28 cellular contexts compared by ENCODE assay signal in genomic region chr6:112413805-112414204, GRCh38.
DNase-seq lines count a peak whose midpoint lies in the region; ATAC-seq and FAIRE-seq lines count a peak whose summit lies in the region.
"Had no signal": no experiment of that assay in that cellular context is flagged by ENCODE, and none has a peak within 500 bp of the region (broad histone marks: within the 10 kb centered on the region; RNA-seq: fewer than 3 reads in every experiment).

No MANE protein-coding gene starts in this region.

- H3K4me3 ChIP-seq in adipocyte (ENCODE audit: low read length) (no peak overlapping the region), mesendoderm (ENCODE audit: low read length) (no peak overlapping the region)
- H3K4me3 ChIP-seq: body of pancreas, colonic mucosa, spleen, thyroid gland had no signal

- H3K36me3 ChIP-seq in adipocyte (ENCODE audit: control insufficient read depth, insufficient read depth, low read length, severe bottlenecking) (no peaks in the 10 kb centered on the region), mesendoderm (ENCODE audit: control insufficient read depth, insufficient read depth, low read length) (no peaks in the 10 kb centered on the region)
- H3K36me3 ChIP-seq: colonic mucosa, spleen, thyroid gland had no signal

- no peaks in the 10 kb centered on the region for H3K79me1 ChIP-seq in mesendoderm (ENCODE audit: low read length)

- no peaks in the 10 kb centered on the region for H3K27me3 ChIP-seq in adipocyte (replicated peaks; ENCODE audit: control insufficient read depth, insufficient read depth, low read length)
- H3K27me3 ChIP-seq in mesendoderm (ENCODE audit: insufficient read depth, low read length, poor library complexity): no peaks in the 10 kb centered on the region
- H3K27me3 ChIP-seq: body of pancreas, colonic mucosa, thyroid gland had no signal

- H2BK120ac ChIP-seq in mesendoderm (ENCODE audit: low read depth, low read length): no peak overlapping the region

- no peak overlapping the region for H3K56ac ChIP-seq in mesendoderm (ENCODE audit: low read length)

- no peak overlapping the region for H4K5ac ChIP-seq in mesendoderm (ENCODE audit: low read length)

- no peaks in the 10 kb centered on the region for H3K79me2 ChIP-seq in mesendoderm (ENCODE audit: control insufficient read depth, insufficient read depth, low read length)

- no peak overlapping the region for H2AK5ac ChIP-seq in mesendoderm (ENCODE audit: low read length)

- no CpG with 5 or more reads among the region's 1 CpG for WGBS in mesendoderm (ENCODE audit: extremely low coverage, insufficient coverage, low lambda C conversion rate)

- H4K8ac ChIP-seq in mesendoderm (ENCODE audit: low read depth, low read length): no peak overlapping the region

- H3K4me1 ChIP-seq in adipocyte (ENCODE audit: control insufficient read depth, insufficient read depth, low read length) (peaks cover 13% of the 10 kb centered on the region), mesendoderm (ENCODE audit: control insufficient read depth, low read depth, low read length) (no peaks in the 10 kb centered on the region)
- H3K4me1 ChIP-seq: body of pancreas, colonic mucosa, spleen, thyroid gland had no signal

- no peak overlapping the region for H3K4ac ChIP-seq in mesendoderm (ENCODE audit: low read depth, low read length)

- no peak overlapping the region for H2BK15ac ChIP-seq in mesendoderm (replicated peaks; ENCODE audit: low read depth)

- DNase-seq in ELF-1 (ENCODE audit: low read depth, low spot score): peak; percentile 17
- DNase-seq in HTR-8/SVneo (ENCODE audit: insufficient read length, low spot score): peak; percentile 22
- peak; percentile 12 for DNase-seq in adipocyte (ENCODE audit: low read depth)
- peak; percentile 70 for DNase-seq in mesendoderm
- no peak for DNase-seq in NCI-H1092 treated with DMSO at 0.1 percent for 48 hours (lab: John Stamatoyannopoulos, UW)
- no peak for DNase-seq in stimulated activated CD4-positive, alpha-beta T cell treated with anti-CD3 and anti-CD28 coated beads, Interleukin-15, amount 100 ng/mL, for 24 hours
- no peak for DNase-seq in pons (ENCODE audit: low spot score)
- DNase-seq: activated B cell treated with CpG ODN at 0.5 μM for 24 hours; activated CD4-positive, alpha-beta T cell treated with anti-CD3 and anti-CD28 coated beads, Interleukin-2, amount 50 U/mL, for 4 hours; activated CD8-positive, alpha-beta memory T cell treated with anti-CD3 and anti-CD28 coated beads, Interleukin-2, amount 50 U/mL, for 48 hours; activated effector memory CD4-positive, alpha-beta T cell treated with Interleukin-2 at 50 U/mL for 16 hours; body of pancreas; colonic mucosa; effector memory CD8-positive, alpha-beta T cell; H9; Karpas-422; left cardiac atrium; mesenchymal stem cell; naive B cell; NCI-H1048; NCI-H2029 treated with DMSO at 0.1 percent for 48 hours; NK-92 treated with Interleukin-12 subunit alpha and Interleukin-12 subunit beta, amount 100 ng/mL, for 24 hours; retina; RPMI8226; spleen; stimulated activated CD4-positive, alpha-beta T cell treated with anti-CD3 and anti-CD28 coated beads, Interleukin-4, amount 100 ng/mL, for 24 hours; thyroid gland had no signal

- no peak overlapping the region for H3K4me2 ChIP-seq in mesendoderm (ENCODE audit: low read length)

- no peak overlapping the region for H3K18ac ChIP-seq in mesendoderm (ENCODE audit: low read length)

- H3K27ac ChIP-seq in mesendoderm (ENCODE audit: low read depth, low read length): no peak overlapping the region
- H3K27ac ChIP-seq: body of pancreas, colonic mucosa, spleen, thyroid gland had no signal

- no peak overlapping the region for H2BK5ac ChIP-seq in mesendoderm (ENCODE audit: low read length)

- peaks cover 3% of the 10 kb centered on the region for H3K9me3 ChIP-seq in adipocyte (ENCODE audit: control insufficient read depth, low read length)
- H3K9me3 ChIP-seq: body of pancreas, colonic mucosa, thyroid gland had no signal

- H3K9ac ChIP-seq in adipocyte (ENCODE audit: low read length): no peak overlapping the region
- H3K9ac ChIP-seq in mesendoderm (ENCODE audit: low read length): no peak overlapping the region

- no peak overlapping the region for H3K23ac ChIP-seq in mesendoderm (ENCODE audit: low read length)

- FAIRE-seq in HTR-8/SVneo (lab: Jason Lieb, UNC): no peak

- no peak for ATAC-seq in HG03457 (IDR thresholded peaks at IDR 0.05; ENCODE audit: unreplicated experiment)
- ATAC-seq: body of pancreas; effector memory CD8-positive, alpha-beta T cell; left cardiac atrium had no signal

Comparison
In these comparisons a context has a peak if more than half of its experiments do, and no peak if none do; other contexts are left out.
1. DNase-seq: peak in ELF-1 (single experiment), HTR-8/SVneo (single experiment), adipocyte (single experiment) and mesendoderm (single experiment); none in NCI-H1092 treated with DMSO at 0.1 percent for 48 hours (single experiment), stimulated activated CD4-positive, alpha-beta T cell treated with anti-CD3 and anti-CD28 coated beads, Interleukin-15, amount 100 ng/mL, for 24 hours (single experiment) and pons (single experiment).